ENCODE assay signal across 8 cellular contexts in the genomic region with DNA sequence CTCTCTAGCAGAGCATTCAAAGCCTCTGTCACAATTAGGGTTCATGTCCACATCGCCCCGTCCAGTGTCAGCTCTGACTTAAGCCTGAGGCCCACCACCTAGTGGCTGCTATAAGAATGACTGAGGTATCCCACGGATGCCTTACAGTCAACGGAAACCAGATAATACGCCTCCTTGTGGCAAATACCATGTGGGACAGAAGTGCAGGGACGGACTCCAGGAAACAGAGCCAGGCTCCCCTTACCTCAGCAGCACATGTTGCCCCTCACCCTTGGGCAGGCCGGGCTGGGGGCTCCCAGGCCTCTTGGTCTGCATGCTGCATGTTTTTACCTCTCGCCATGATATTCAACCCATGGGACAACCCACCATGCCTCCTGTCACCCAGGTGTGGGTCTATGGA.
A peak's percentile ranks its signal among the peaks of the same experiment; 100 is the strongest.
DNase-seq lines count a peak whose midpoint lies in the region; ATAC-seq, FAIRE-seq and TF ChIP-seq lines count a peak whose summit lies in the region.

No MANE protein-coding gene starts in this region.

- no peak overlapping the region for H3K4me3 ChIP-seq in SJCRH30
- H3K4me3 ChIP-seq in brain microvascular endothelial cell (ENCODE audit: low read depth, low read length) = no peak overlapping the region

- in situ Hi-C loops in brain microvascular endothelial cell (cut with HindIII; ENCODE audit: low pct_ligation_motif_present, low sequenced_read_pairs) = no loop called here

- peak; percentile 72 for DNase-seq in AG20443 (ENCODE audit: low spot score)
- DNase-seq in GM18507 (ENCODE audit: extremely low spot score, insufficient read length, low read depth) = peak; percentile 37
- DNase-seq in KG1 (lab: John Stamatoyannopoulos, UW) = peak; percentile 41
- DNase-seq in SJCRH30 = peak; percentile 67 to 86
- peak; percentile 78 for DNase-seq in brain microvascular endothelial cell
- DNase-seq in left colon = peak; percentile 46 to 58
- DNase-seq in stimulated activated naive CD4-positive, alpha-beta T cell treated with Interleukin-2 at 50 U/mL for 16 hours (lab: John Stamatoyannopoulos, UW) = peak; percentile 7
- no peak for DNase-seq in mesenteric fat pad (ENCODE audit: low spot score)

- peak; percentile 71 for FAIRE-seq in GM18507 (lab: Jason Lieb, UNC)

- no peak overlapping the region for H3K27ac ChIP-seq in SJCRH30
- H3K27ac ChIP-seq in brain microvascular endothelial cell = no peak overlapping the region

- intact Hi-C loops in left colon (cut with DNase I, micrococcal nuclease) = loop anchor here (5.0 to 10.0 kb wide), 2 partner anchors 51 to 53 kb away; no protein-coding TSS in a partner anchor

- H3K27me3 ChIP-seq in SJCRH30 (no peaks in the 10 kb centered on the region), brain microvascular endothelial cell (replicated peaks) (no peaks in the 10 kb centered on the region)

- H3K36me3 ChIP-seq in SJCRH30 (no peaks in the 10 kb centered on the region), brain microvascular endothelial cell (replicated peaks) (no peaks in the 10 kb centered on the region)

- TF ChIP-seq CTCF in brain microvascular endothelial cell (IDR thresholded peaks at IDR 0.05; ENCODE audit: low read depth, low read length, missing control alignments) = peak; percentile 94

- H3K4me1 ChIP-seq in SJCRH30 = no peaks in the 10 kb centered on the region

- ATAC-seq in left colon = peak; percentile 93

- no peaks in the 10 kb centered on the region; the same call in 1 of the 2 replicates for H3K9me3 ChIP-seq in SJCRH30 (replicated peaks)
